Comparison of ENCODE assay signal across 8 cellular contexts in genomic region chr17:58487589-58488427, GRCh38. TPM values are rescaled to one million over a fixed set of nuclear protein-coding genes. Genes with fewer than 3 reads are reported as not detected.
A peak's percentile ranks its signal among the peaks of the same experiment; 100 is the strongest.
DNase-seq lines count a peak whose midpoint lies in the region; ATAC-seq and TF ChIP-seq lines count a peak whose summit lies in the region.

Gene HSF5 (minus strand): TSS chr17:58488408. CDS start chr17:58488274, 134 bp downstream.

- TF ChIP-seq CTCF in GM12872 (IDR thresholded peaks at IDR 0.05; ENCODE audit: insufficient read depth, low read depth, low read length), result peak; percentile 39; the same call in 1 of the 3 replicates

- no peaks in the 10 kb centered on the region for H3K9me3 Mint-ChIP-seq in activated CD4-positive, alpha-beta T cell treated with anti-CD3 and anti-CD28 coated beads, Interleukin-2, amount 10 ng/mL, durations not matched to agents 24 days and 14 days

- H3K27ac Mint-ChIP-seq in activated CD4-positive, alpha-beta T cell treated with anti-CD3 and anti-CD28 coated beads, Interleukin-2, amount 10 ng/mL, durations not matched to agents 24 days and 14 days, result no peak within 1 kb of the TSS

- peaks cover 36% of the 10 kb centered on the region for H3K36me3 Mint-ChIP-seq in activated CD4-positive, alpha-beta T cell treated with anti-CD3 and anti-CD28 coated beads, Interleukin-2, amount 10 ng/mL, durations not matched to agents 24 days and 14 days (ENCODE audit: low read depth)

- H3K27ac ChIP-seq in effector memory CD4-positive, alpha-beta T cell (ENCODE audit: insufficient read depth, low read length, poor library complexity, severe bottlenecking), result peak within 1 kb of the TSS; percentile 4

- in situ Hi-C loops in KBM-7 (cut with MboI; ENCODE audit: low pct_unique_long_range_greater_than_20kb, low sequenced_read_pairs), result no loop called here

- H3K9me3 ChIP-seq in effector memory CD4-positive, alpha-beta T cell (ENCODE audit: control insufficient read depth, low read length), result no peaks in the 10 kb centered on the region

- peak within 1 kb of the TSS; percentile 37 for H3K4me3 Mint-ChIP-seq in activated CD4-positive, alpha-beta T cell treated with anti-CD3 and anti-CD28 coated beads, Interleukin-2, amount 10 ng/mL, durations not matched to agents 24 days and 14 days

- H3K27me3 ChIP-seq in effector memory CD4-positive, alpha-beta T cell (replicated peaks; ENCODE audit: control insufficient read depth, insufficient read depth, low read length, poor library complexity, severe bottlenecking), result no peaks in the 10 kb centered on the region

- ATAC-seq in GM19397 (IDR thresholded peaks at IDR 0.05; ENCODE audit: unreplicated experiment), result no peak

- intact Hi-C loops in activated CD4-positive, alpha-beta T cell treated with anti-CD3 and anti-CD28 coated beads, Interleukin-2, amount 10 ng/mL, durations not matched to agents 24 days and 14 days (cut with micrococcal nuclease), result no loop called here

- DNase-seq in activated CD4-positive, alpha-beta T cell treated with anti-CD3 and anti-CD28 coated beads, Interleukin-2, amount 10 ng/mL, durations not matched to agents 24 days and 14 days, result peak; percentile 88
- DNase-seq in effector memory CD4-positive, alpha-beta T cell, result peak; percentile 52 to 57 (median 55)
- peak; percentile 49 to 52 for DNase-seq in stimulated activated CD4-positive, alpha-beta T cell treated with anti-CD3 and anti-CD28 coated beads, Interleukin-1b, Interleukin-23, amount 100 ng/mL, for 1 hour (ENCODE audit: low read depth in 2 of 2)
- no peak for DNase-seq in KBM-7
- DNase-seq in SW480 (ENCODE audit: low spot score), result no peak
- DNase-seq in NCI-H2029 (lab: John Stamatoyannopoulos, UW), result no peak

- peak within 1 kb of the TSS; percentile 45 for H3K4me3 ChIP-seq in effector memory CD4-positive, alpha-beta T cell (ENCODE audit: insufficient read depth, low read depth, low read length, poor library complexity, severe bottlenecking)

- H3K36me3 ChIP-seq in effector memory CD4-positive, alpha-beta T cell (ENCODE audit: control insufficient read depth, insufficient read depth, low read length), result peaks cover 16% of the 10 kb centered on the region

- H3K4me1 ChIP-seq in effector memory CD4-positive, alpha-beta T cell (ENCODE audit: control insufficient read depth, insufficient read depth, low read length, poor library complexity, severe bottlenecking), result peaks cover 6% of the 10 kb centered on the region

- no peaks in the 10 kb centered on the region for H3K27me3 Mint-ChIP-seq in activated CD4-positive, alpha-beta T cell treated with anti-CD3 and anti-CD28 coated beads, Interleukin-2, amount 10 ng/mL, durations not matched to agents 24 days and 14 days

- peaks cover 7% of the 10 kb centered on the region for H3K4me1 Mint-ChIP-seq in activated CD4-positive, alpha-beta T cell treated with anti-CD3 and anti-CD28 coated beads, Interleukin-2, amount 10 ng/mL, durations not matched to agents 24 days and 14 days

RNA-seq across cellular contexts. Expression of gene HSF5, which starts in this region (rescaled TPM):
- 0.80 and 0.91 TPM in 2 replicates for total RNA-seq in activated CD4-positive, alpha-beta T cell treated with anti-CD3 and anti-CD28 coated beads, Interleukin-2, amount 10 ng/mL, durations not matched to agents 24 days and 14 days

Comparison
In these comparisons a context has a peak if more than half of its experiments do, and no peak if none do; other contexts are left out.
1. Peak in DNase-seq in activated CD4-positive, alpha-beta T cell treated with anti-CD3 and anti-CD28 coated beads, Interleukin-2, amount 10 ng/mL, durations not matched to agents 24 days and 14 days; RNA of the gene not detected or under 1 TPM.
2. DNase-seq: peak in effector memory CD4-positive, alpha-beta T cell (3 of 3) and stimulated activated CD4-positive, alpha-beta T cell treated with anti-CD3 and anti-CD28 coated beads, Interleukin-1b, Interleukin-23, amount 100 ng/mL, for 1 hour (2 of 2); none in KBM-7 (single experiment), SW480 (single experiment) and NCI-H2029 (single experiment).